In genomic region chr9:83706703-83707517, GRCh38 we compare ENCODE assay signal across 8 cellular contexts. TPM values are rescaled to one million over a fixed set of nuclear protein-coding genes. Genes with fewer than 3 reads are reported as not detected.
DNase-seq lines count a peak whose midpoint lies in the region; ATAC-seq, FAIRE-seq and TF ChIP-seq lines count a peak whose summit lies in the region.

No MANE protein-coding gene starts in this region.

- H3K79me2 ChIP-seq in DND-41 (ENCODE audit: insufficient read depth, low read length): peaks cover 73% of the 10 kb centered on the region

- H3K9me3 ChIP-seq in DND-41 (ENCODE audit: insufficient read depth, low read length, severe bottlenecking): no peaks in the 10 kb centered on the region
- no peaks in the 10 kb centered on the region for H3K9me3 ChIP-seq in WERI-Rb-1 (ENCODE audit: severe bottlenecking)

- H3K9ac ChIP-seq in DND-41 (ENCODE audit: low read depth, low read length): peak overlapping the region; percentile 97

- DNase-seq in DND-41: peak; percentile 87
- peak; percentile 51 for DNase-seq in WERI-Rb-1
- no peak for DNase-seq in bronchial epithelial cell (ENCODE audit: low read depth)
- DNase-seq in stimulated activated CD4-positive, alpha-beta T cell treated with anti-CD3 and anti-CD28 coated beads, Interleukin-2, amount 100 ng/mL, for 4 hours (ENCODE audit: low read depth): peak; percentile 61
- DNase-seq in NOMO-1 treated with DMSO at 0.1 percent for 48 hours (lab: John Stamatoyannopoulos, UW; ENCODE audit: unreplicated experiment): no peak

- H3K4me1 ChIP-seq in DND-41 (ENCODE audit: insufficient read depth, low read length): peaks cover 47% of the 10 kb centered on the region

- no peak for TF ChIP-seq EP300 in Ishikawa (IDR thresholded peaks at IDR 0.05; ENCODE audit: borderline replicate concordance)

- TF ChIP-seq RAD21 in Ishikawa (IDR thresholded peaks at IDR 0.05; ENCODE audit: low read depth): no peak

- TF ChIP-seq CTCF in DND-41 (IDR thresholded peaks at IDR 0.05; ENCODE audit: borderline replicate concordance, extremely low read depth, low read length, poor library complexity, severe bottlenecking) (no peak), WERI-Rb-1 (IDR thresholded peaks at IDR 0.05; ENCODE audit: low read depth, low read length) (no peak), bronchial epithelial cell (IDR thresholded peaks at IDR 0.05; ENCODE audit: insufficient read depth, low read length, severe bottlenecking) (no peak)

- ATAC-seq in DND-41 (ENCODE audit: insufficient read depth, low read depth) (peak; percentile 84), GM21526 (IDR thresholded peaks at IDR 0.05; ENCODE audit: low FRiP score, unreplicated experiment) (peak; percentile 16)

- H3K4me2 ChIP-seq in DND-41 (ENCODE audit: insufficient read depth, low read length): peak overlapping the region; percentile 79

- peaks cover 43% of the 10 kb centered on the region for H4K20me1 ChIP-seq in DND-41 (ENCODE audit: insufficient read depth, low read length)

- peak overlapping the region; percentile 99 for H3K27ac ChIP-seq in DND-41 (ENCODE audit: low read length)
- H3K27ac ChIP-seq in WERI-Rb-1: peak overlapping the region; percentile 100
- H3K27ac ChIP-seq in layer of hippocampus (ENCODE audit: low read depth, low read length): peak overlapping the region; percentile 99

- H3K36me3 ChIP-seq in DND-41 (ENCODE audit: insufficient read depth, low read length) (no peaks in the 10 kb centered on the region; the same call in 1 of the 2 replicates), WERI-Rb-1 (peaks cover 14% of the 10 kb centered on the region), bronchial epithelial cell (ENCODE audit: control insufficient read depth, insufficient read depth, low read length) (no peaks in the 10 kb centered on the region)

- peak overlapping the region; percentile 90 for H2AFZ ChIP-seq in DND-41 (ENCODE audit: low read depth, low read length)

- H3K27me3 ChIP-seq in DND-41 (ENCODE audit: insufficient read depth, low read length, poor library complexity): no peaks in the 10 kb centered on the region
- H3K27me3 ChIP-seq in WERI-Rb-1 (ENCODE audit: insufficient read depth, low read depth, severe bottlenecking): no peaks in the 10 kb centered on the region
- no peaks in the 10 kb centered on the region for H3K27me3 ChIP-seq in bronchial epithelial cell (ENCODE audit: control insufficient read depth, insufficient read depth, low read length)
- no peaks in the 10 kb centered on the region for H3K27me3 ChIP-seq in layer of hippocampus (ENCODE audit: control insufficient read depth, insufficient read depth, low read length)

- FAIRE-seq in bronchial epithelial cell (lab: Jason Lieb, UNC): no peak

- H3K4me3 ChIP-seq in DND-41 (ENCODE audit: low read depth in 1 of 2, low read length in 2 of 2): peak overlapping the region; percentile 45 to 79
- H3K4me3 ChIP-seq in WERI-Rb-1 (ENCODE audit: low read depth, low read length): peak overlapping the region; percentile 88
- H3K4me3 ChIP-seq in bronchial epithelial cell (ENCODE audit: low read depth, low read length): peak overlapping the region; percentile 92

TF ChIP-seq in Ishikawa, 13 proteins besides CTCF, POLR2A, EP300 and RAD21:
- TF ChIP-seq ZBTB7A (IDR thresholded peaks at IDR 0.05; ENCODE audit: low read depth): peak; percentile 18; the same call in 1 of the 2 replicates
- TF ChIP-seq TAF1 (IDR thresholded peaks at IDR 0.05; ENCODE audit: low read depth): no peak
- no peak for TF ChIP-seq CREB1 (IDR thresholded peaks at IDR 0.05; ENCODE audit: low read depth)
- no peak for TF ChIP-seq FOXM1 (IDR thresholded peaks at IDR 0.05; ENCODE audit: borderline replicate concordance, low read depth)
TF ChIP-seq in Ishikawa: peak in this region for 1.

RNA-seq across cellular contexts. Expression of gene UBQLN1, which starts 0.8 kb away (rescaled TPM):
- 96.4 and 124 TPM in 2 replicates for total RNA-seq in bronchial epithelial cell

Comparison
In these comparisons a context has a peak if more than half of its experiments do, and no peak if none do; other contexts are left out.
1. DNase-seq: peak in DND-41 (single experiment), WERI-Rb-1 (single experiment) and stimulated activated CD4-positive, alpha-beta T cell treated with anti-CD3 and anti-CD28 coated beads, Interleukin-2, amount 100 ng/mL, for 4 hours (single experiment); none in bronchial epithelial cell (single experiment) and NOMO-1 treated with DMSO at 0.1 percent for 48 hours (single experiment).
2. Peak in every context shown above with its lines, with median percentiles within 50 percentile points of each other: H3K27ac ChIP-seq and H3K4me3 ChIP-seq.